8 cellular contexts compared by ENCODE assay signal in genomic region chr1:94039514-94039870, GRCh38.
DNase-seq lines count a peak whose midpoint lies in the region; ATAC-seq, FAIRE-seq and TF ChIP-seq lines count a peak whose summit lies in the region.

No MANE protein-coding gene starts in this region.

- H3K4me1 ChIP-seq in Loucy (ENCODE audit: insufficient read depth, low read length, poor library complexity, severe bottlenecking) (peaks cover 3% of the 10 kb centered on the region), GM12878 (ENCODE audit: control insufficient read depth, insufficient read depth, low read length) (peaks cover 6% of the 10 kb centered on the region; the same call in 1 of the 2 replicates)

- TF ChIP-seq RAD21 in GM12878 (IDR thresholded peaks at IDR 0.05; ENCODE audit: insufficient read depth, low read depth, low read length): peak; percentile 53

- H3F3A ChIP-seq in Loucy (ENCODE audit: low read depth): no peaks in the 10 kb centered on the region

- H3K9me2 ChIP-seq in Loucy (replicated peaks; ENCODE audit: low read depth, low read length): no peaks in the 10 kb centered on the region

- in situ Hi-C loops in GM12878 (cut with MboI): no loop called here

- H3K4me3 ChIP-seq in Loucy (ENCODE audit: low read length, poor library complexity, severe bottlenecking): no peak overlapping the region
- H3K4me3 ChIP-seq in GM12878: no peak overlapping the region

- H3K36me3 ChIP-seq in Loucy (ENCODE audit: insufficient read depth, low read length) (no peaks in the 10 kb centered on the region), GM12878 (ENCODE audit: control insufficient read depth in 2 of 2, insufficient read depth in 2 of 2, low read length in 1 of 2) (no peaks in the 10 kb centered on the region)

- no peak overlapping the region for H3K27ac ChIP-seq in GM12878 (ENCODE audit: control insufficient read depth, insufficient read depth)

- intact Hi-C loops in GM12878 (cut with micrococcal nuclease; ENCODE audit: unreplicated experiment): no loop called here

- peak; percentile 65 for ATAC-seq in GM12878
- no peak for ATAC-seq in GM19452 (IDR thresholded peaks at IDR 0.05; ENCODE audit: unreplicated experiment)
- ATAC-seq in GM18858 (IDR thresholded peaks at IDR 0.05; ENCODE audit: unreplicated experiment): no peak

- POLR2A ChIA-PET in GM10248 (lab: Yijun Ruan, JAX) (no interaction called here), GM12878 (lab: Charles Lee) (interaction anchor here (1.1 kb wide), 1 partner anchor 296 kb away, joined by 4 read pairs; no protein-coding TSS in a partner anchor)

- no peak for TF ChIP-seq POLR2A in GM12878 (IDR thresholded peaks at IDR 0.05; ENCODE audit: low read depth, low read length)

- CTCF ChIA-PET in GM10248 (lab: Yijun Ruan, JAX) (interaction anchor here (0.7 to 19.8 kb wide), 36 partner anchors 9 to 1019 kb away, joined by 3 to 370 read pairs (median 3); partner anchors contain the start of gene ARHGAP29), GM12878 (lab: Yijun Ruan, JAX) (interaction anchor here (0.6 to 9.6 kb wide), 36 partner anchors 8 to 815 kb away, joined by 3 to 152 read pairs (median 4); partner anchors contain the start of gene DNTTIP2)

- no peak overlapping the region for H2AFZ ChIP-seq in Loucy (ENCODE audit: low read length)
- no peak overlapping the region for H2AFZ ChIP-seq in GM12878 (ENCODE audit: control insufficient read depth, low read depth, low read length)

- no peak for FAIRE-seq in GM12878 (lab: Jason Lieb, UNC)

- RAD21 ChIA-PET in GM12878 (lab: Charles Lee; ENCODE audit: unreplicated experiment): interaction anchor here (0.6 to 2.2 kb wide), 8 partner anchors 13 to 425 kb away, joined by 3 to 21 read pairs (median 4); no protein-coding TSS in a partner anchor

- TF ChIP-seq EP300 in GM12878 (IDR thresholded peaks at IDR 0.05; ENCODE audit: borderline replicate concordance in 1 of 2, control insufficient read depth in 1 of 2, low read depth in 2 of 2, low read length in 2 of 2): no peak

- DNase-seq in GM10248 (ENCODE audit: extremely low spot score): peak; percentile 59
- DNase-seq in SW480 (ENCODE audit: low spot score): peak; percentile 39
- DNase-seq in GM12878 (ENCODE audit: low read depth, low spot score): no peak
- peak; percentile 79 for DNase-seq in iPS-NIHi7 (ENCODE audit: extremely low spot score)
- peak; percentile 52 for DNase-seq in stimulated activated CD4-positive, alpha-beta T cell treated with anti-CD3 and anti-CD28 coated beads, Interleukin-12 subunit alpha, Interleukin-12 subunit beta, amount 100 ng/mL, for 4 hours

- SMC1A ChIA-PET in GM12878 (lab: Charles Lee; ENCODE audit: uncharacterized antibody, unreplicated experiment): interaction anchor here (0.6 to 7.0 kb wide), 14 partner anchors 11 to 946 kb away, joined by 3 to 33 read pairs (median 3); no protein-coding TSS in a partner anchor

- H3K79me2 ChIP-seq in Loucy (ENCODE audit: insufficient read depth, low read length) (no peaks in the 10 kb centered on the region), GM12878 (ENCODE audit: control insufficient read depth, insufficient read depth, low read length) (no peaks in the 10 kb centered on the region)

- 0% methylated on average over 4 of the region's 4 CpGs for WGBS in GM12878 (ENCODE audit: insufficient coverage, insufficient replicate concordance, low lambda C conversion rate, missing lambda C conversion rate)

- no peak overlapping the region for H3K9ac ChIP-seq in Loucy (ENCODE audit: low read depth, low read length, poor library complexity, severe bottlenecking)
- no peak overlapping the region for H3K9ac ChIP-seq in GM12878 (ENCODE audit: control insufficient read depth, insufficient read depth, low read length)

- H3K27me3 ChIP-seq in Loucy (ENCODE audit: insufficient read depth, low read length, poor library complexity, severe bottlenecking) (no peaks in the 10 kb centered on the region), GM12878 (replicated peaks in 1 of 2; ENCODE audit: control insufficient read depth in 2 of 2, insufficient read depth in 2 of 2, low read length in 1 of 2) (no peaks in the 10 kb centered on the region; a peak in 1 of 4 replicates)

- TF ChIP-seq CTCF in GM10248 (IDR thresholded peaks at IDR 0.05; ENCODE audit: control extremely low read depth, extremely low read depth, low read depth, missing control alignments) (peak; percentile 88), Loucy (conservative IDR thresholded peaks at IDR 0.05; ENCODE audit: low read length) (peak; percentile 98), GM12878 (IDR thresholded peaks at IDR 0.05 in 2 of 3, conservative IDR thresholded peaks at IDR 0.05 in 1 of 3; ENCODE audit: control insufficient read depth in 2 of 3, extremely low read depth in 1 of 3, insufficient read depth in 1 of 3, low read depth in 3 of 3, low read length in 3 of 3) (peak; percentile 78 to 92 (median 86))

- H4K20me1 ChIP-seq in Loucy (ENCODE audit: insufficient read depth, low read length, poor library complexity, severe bottlenecking) (no peaks in the 10 kb centered on the region), GM12878 (ENCODE audit: control insufficient read depth, insufficient read depth) (0 out of 2 replicates have a peak, but pooled peaks cover 4% of the 10 kb centered on the region)

- BruUV-seq in GM12878 (replicated peaks; lab: Mats Ljungman, UMichigan): no TSS peak

- H3K9me3 ChIP-seq in Loucy (ENCODE audit: insufficient read depth, low read depth, low read length): no peaks in the 10 kb centered on the region
- no peaks in the 10 kb centered on the region for H3K9me3 ChIP-seq in GM12878 (replicated peaks; ENCODE audit: control insufficient read depth, insufficient read depth, low read length)

- H3K4me2 ChIP-seq in Loucy (ENCODE audit: low read depth, low read length, poor library complexity, severe bottlenecking) (no peak overlapping the region), GM12878 (ENCODE audit: control insufficient read depth, insufficient read depth) (no peak overlapping the region)

TF ChIP-seq in GM12878, 131 proteins besides CTCF, POLR2A, EP300 and RAD21:
- TF ChIP-seq NFXL1 (IDR thresholded peaks at IDR 0.05; ENCODE audit: borderline replicate concordance): no peak
- peak; percentile 49; the same call in 1 of the 2 replicates for TF ChIP-seq SMC3 (IDR thresholded peaks at IDR 0.05; ENCODE audit: borderline replicate concordance, low read length)
- TF ChIP-seq EED (IDR thresholded peaks at IDR 0.05; ENCODE audit: low read depth): peak; percentile 64
- TF ChIP-seq HCFC1 (IDR thresholded peaks at IDR 0.05; ENCODE audit: low read length): no peak
- 0 out of 2 replicates have a peak, but pooled peaks have one; percentile 20 for TF ChIP-seq CREB1 (IDR thresholded peaks at IDR 0.05; ENCODE audit: low read depth)
- no peak for TF ChIP-seq KDM1A (IDR thresholded peaks at IDR 0.05; ENCODE audit: borderline replicate concordance)
- TF ChIP-seq RAD51 (IDR thresholded peaks at IDR 0.05): no peak
- TF ChIP-seq MAX (IDR thresholded peaks at IDR 0.05; ENCODE audit: low read depth, low read length): no peak
- TF ChIP-seq BCLAF1 (IDR thresholded peaks at IDR 0.05): no peak
- TF ChIP-seq TCF7 (IDR thresholded peaks at IDR 0.05; ENCODE audit: borderline replicate concordance): no peak
- no peak for TF ChIP-seq NR2C2 (IDR thresholded peaks at IDR 0.05; ENCODE audit: borderline replicate concordance, control insufficient read depth, insufficient read length, low read depth)
